12 cellular contexts compared by ENCODE assay signal in genomic region chr21:14520535-14520934, GRCh38. TPM values are rescaled to one million over a fixed set of nuclear protein-coding genes. Genes with fewer than 3 reads are reported as not detected.
DNase-seq lines count a peak whose midpoint lies in the region; ATAC-seq, FAIRE-seq and TF ChIP-seq lines count a peak whose summit lies in the region.
"Had no signal": no experiment of that assay in that cellular context is flagged by ENCODE, and none has a peak within 500 bp of the region (broad histone marks: within the 10 kb centered on the region; RNA-seq: fewer than 3 reads in every experiment).

No MANE protein-coding gene starts in this region.

- H3K4me3 ChIP-seq in K562: no peak overlapping the region
- H3K4me3 ChIP-seq: ovary had no signal

- peak overlapping the region; percentile 74 for H3K27ac Mint-ChIP-seq in activated T-cell treated with anti-CD3 and anti-CD28 coated beads, Interleukin-2, amount 50 U/mL, for 24 hours

- no peaks in the 10 kb centered on the region for H3K27me3 ChIP-seq in K562 (ENCODE audit: control insufficient read depth in 2 of 2, insufficient read depth in 2 of 2, low read length in 2 of 2)
- H3K27me3 ChIP-seq: ovary had no signal

- 0 out of 2 replicates have a peak, but pooled peaks cover 3% of the 10 kb centered on the region for H4K20me1 ChIP-seq in K562 (replicated peaks; ENCODE audit: control insufficient read depth, insufficient read depth, low read length)

- peaks cover 75% of the 10 kb centered on the region for H3K36me3 Mint-ChIP-seq in activated T-cell treated with anti-CD3 and anti-CD28 coated beads, Interleukin-2, amount 50 U/mL, for 24 hours (ENCODE audit: low read depth)

- no peaks in the 10 kb centered on the region for H3K9me3 ChIP-seq in K562 (replicated peaks; ENCODE audit: control insufficient read depth, insufficient read depth, low read depth, low read length)
- H3K9me3 ChIP-seq: ovary had no signal

- no peak for FAIRE-seq in K562 (lab: Jason Lieb, UNC)
- FAIRE-seq: urothelium cell line had no signal

- in situ Hi-C loops in K562 (cut with MboI): no loop called here

- no peak for TF ChIP-seq EP300 in K562 (IDR thresholded peaks at IDR 0.05; ENCODE audit: low read length)

- TSS peak; percentile 5 for BruUV-seq in K562 (replicated peaks; lab: Mats Ljungman, UMichigan)

- peaks cover 4 to 11% of the 10 kb centered on the region in 2 experiments; a peak in 3 of 5 replicates for H3K4me1 ChIP-seq in K562 (replicated peaks in 1 of 2; ENCODE audit: control insufficient read depth in 2 of 2, insufficient read depth in 2 of 2, low read length in 2 of 2)

- H3K4me1 Mint-ChIP-seq in activated T-cell treated with anti-CD3 and anti-CD28 coated beads, Interleukin-2, amount 50 U/mL, for 24 hours (ENCODE audit: low read depth): peaks cover 69% of the 10 kb centered on the region

- no peaks in the 10 kb centered on the region for H3K27me3 Mint-ChIP-seq in activated T-cell treated with anti-CD3 and anti-CD28 coated beads, Interleukin-2, amount 50 U/mL, for 24 hours

- H3K79me2 ChIP-seq in K562 (ENCODE audit: control insufficient read depth, insufficient read depth, low read length): peaks cover 97% of the 10 kb centered on the region

- H3K27ac ChIP-seq in K562 (ENCODE audit: extremely low read depth, low read depth, low read length): no peak overlapping the region
- H3K27ac ChIP-seq: ovary had no signal

- intact Hi-C loops in K562 (cut with micrococcal nuclease) (no loop called here), sciatic nerve (cut with DNase I) (no loop called here)

- H3K9me1 ChIP-seq in K562 (ENCODE audit: control insufficient read depth, insufficient read depth, low read length): no peaks in the 10 kb centered on the region

- H3K36me3 ChIP-seq in K562 (ENCODE audit: control insufficient read depth, insufficient read depth, low read length): peaks cover 92% of the 10 kb centered on the region
- H3K36me3 ChIP-seq: ovary had no signal

- no peak for TF ChIP-seq RAD21 in K562 (CRISPR knock-in tag; conservative IDR thresholded peaks at IDR 0.05 in 1 of 2, IDR thresholded peaks at IDR 0.05 in 1 of 2)

- H3K4me3 Mint-ChIP-seq in activated T-cell treated with anti-CD3 and anti-CD28 coated beads, Interleukin-2, amount 50 U/mL, for 24 hours: peak overlapping the region; percentile 33

- no peak overlapping the region for H3K4me2 ChIP-seq in K562 (ENCODE audit: insufficient read depth, low read length)

- no peak for TF ChIP-seq CTCF in K562 (IDR thresholded peaks at IDR 0.05 in 2 of 3, conservative IDR thresholded peaks at IDR 0.05 in 1 of 3; ENCODE audit: insufficient read depth in 2 of 3, low read depth in 1 of 3, low read length in 3 of 3)

- 0 out of 3 replicates have a peak, but pooled peaks have one; percentile 14 for ATAC-seq in K562
- peak; percentile 52 for ATAC-seq in sciatic nerve

- POLR2A ChIA-PET in K562 (lab: Yijun Ruan, JAX): interaction anchor here (0.7 kb wide), 1 partner anchor 9 kb away, joined by 5 read pairs; no protein-coding TSS in a partner anchor

- WGBS in K562 (ENCODE audit: insufficient coverage, low coverage, missing lambda C conversion rate): 71% methylated on average over 7 of the region's 7 CpGs

- no peak; the same call in 1 of the 2 replicates for TF ChIP-seq POLR2A in K562 (conservative IDR thresholded peaks at IDR 0.05)

- no peak overlapping the region for H2AFZ ChIP-seq in K562 (ENCODE audit: low read depth, low read length)

- no peaks in the 10 kb centered on the region for H3K9me3 Mint-ChIP-seq in activated T-cell treated with anti-CD3 and anti-CD28 coated beads, Interleukin-2, amount 50 U/mL, for 24 hours

- CTCF ChIA-PET in K562 (lab: Yijun Ruan, JAX; ENCODE audit: low intra/inter-chr PET ratio): no interaction called here

- no peak overlapping the region; a peak in 1 of 4 replicates for H3K9ac ChIP-seq in K562 (ENCODE audit: insufficient read depth in 1 of 2, low read depth in 2 of 2, low read length in 2 of 2)

- no peak for DNase-seq in activated T-cell treated with anti-CD3 and anti-CD28 coated beads, Interleukin-2, amount 50 U/mL, for 24 hours
- no peak for DNase-seq in activated T-cell treated with anti-CD3 and anti-CD28 coated beads, Interleukin-2, amount 50 U/mL, for 48 hours
- DNase-seq in NOMO-1 (lab: John Stamatoyannopoulos, UW; ENCODE audit: unreplicated experiment in 2 of 2) (peak; percentile 76 to 84), K562 (ENCODE audit: extremely low read depth in 1 of 4, low spot score in 3 of 4) (no peak), sciatic nerve (ENCODE audit: low spot score) (no peak), HUDEP-2 (lab: John Stamatoyannopoulos, UW; ENCODE audit: unreplicated experiment in 76 of 76) (no peak), mucosa of gallbladder (ENCODE audit: low spot score) (no peak), occipital lobe (lab: John Stamatoyannopoulos, UW) (no peak)
- DNase-seq: IMR-90, ovary had no signal

TF ChIP-seq in K562, 482 proteins besides CTCF, POLR2A, EP300 and RAD21:
- TF ChIP-seq ILK (tag; IDR thresholded peaks at IDR 0.05; ENCODE audit: borderline replicate concordance, low read depth): no peak
- no peak for TF ChIP-seq TAF9B (IDR thresholded peaks at IDR 0.05; ENCODE audit: partially characterized antibody)
- no peak for TF ChIP-seq NFIX (CRISPR knock-in tag; IDR thresholded peaks at IDR 0.05; ENCODE audit: low read depth)
- no peak for TF ChIP-seq CHD2 (IDR thresholded peaks at IDR 0.05; ENCODE audit: low read depth, low read length)
- no peak for TF ChIP-seq GABPB1 (CRISPR knock-in tag; IDR thresholded peaks at IDR 0.05)
- TF ChIP-seq CEBPB (tag; IDR thresholded peaks at IDR 0.05): peak; percentile 67
- no peak for TF ChIP-seq MIER1 (IDR thresholded peaks at IDR 0.05; ENCODE audit: low read depth)
- TF ChIP-seq NBN (IDR thresholded peaks at IDR 0.05; ENCODE audit: low read depth): no peak
- 0 out of 2 replicates have a peak, but pooled peaks have one; percentile 19 for TF ChIP-seq DMBX1 (CRISPR knock-in tag; IDR thresholded peaks at IDR 0.05; ENCODE audit: borderline replicate concordance)
- no peak for TF ChIP-seq CBX3 (IDR thresholded peaks at IDR 0.05; ENCODE audit: borderline replicate concordance in 1 of 2, low read length in 2 of 2)
- TF ChIP-seq BRD4 (IDR thresholded peaks at IDR 0.05): 0 out of 2 replicates have a peak, but pooled peaks have one; percentile 43
- TF ChIP-seq ZNF140 (CRISPR knock-in tag; IDR thresholded peaks at IDR 0.05): no peak
- no peak for TF ChIP-seq BCLAF1 (IDR thresholded peaks at IDR 0.05; ENCODE audit: borderline replicate concordance in 1 of 2, control insufficient read depth in 1 of 2, low read depth in 2 of 2, low read length in 1 of 2)
- peak; percentile 33; the same call in 1 of the 2 replicates for TF ChIP-seq POLR2G (IDR thresholded peaks at IDR 0.05; ENCODE audit: low read depth, low read length)
TF ChIP-seq in K562: peak in this region for 4.

RNA-seq across cellular contexts. Expression of gene SAMSN1, which starts 25.6 kb away (rescaled TPM):
- total RNA-seq in K562 (2011; cell fraction: chromatin; rRNA removed; ENCODE audit: low replicate concordance): 35.2 and 136 TPM in 2 replicates
- 20.5 and 30.3 TPM in 2 replicates for total RNA-seq in K562 (2011; cell fraction: nucleolus; rRNA removed)
- 46.3 and 72.5 TPM in 2 replicates for total RNA-seq in K562 (2011; cell fraction: nucleoplasm; rRNA removed)
- 96.8 and 106 TPM in 2 replicates for total RNA-seq in K562 (2014; rRNA removed)
- total RNA-seq in K562 (2014; rRNA removed; fragmentation: Illumina TruSeq; extraction: Trizol): 201 and 218 TPM in 2 replicates
- 143 and 159 TPM in 2 replicates for total RNA-seq in K562 (2015; rRNA removed; fragmentation: Illumina TruSeq; extraction: Trizol)
- total RNA-seq in K562 (2021): 101 and 118 TPM in 2 replicates
- polyA plus RNA-seq in K562 (2011; rRNA removed): 135 and 151 TPM in 2 replicates
- 22.7 and 52.5 TPM in 2 replicates for polyA plus RNA-seq in K562 (2011; cell fraction: cytosol; rRNA removed)
- 48.6 and 89.9 TPM in 2 replicates for polyA plus RNA-seq in K562 (2011; cell fraction: nucleus; rRNA removed)
- polyA plus RNA-seq in K562 (2012): 101 and 117 TPM in 2 replicates
- polyA plus RNA-seq in K562 (2014; fragmentation: Illumina TruSeq; extraction: Trizol): 172 and 209 TPM in 2 replicates
- 100 to 1,000 TPM; 184 to 223 TPM for polyA plus RNA-seq in K562 (2014; fragmentation: Nextera tagmentation; extraction: Ambion mirVana)
- 129 and 135 TPM in 2 replicates for polyA plus RNA-seq in K562 (2014; rRNA removed)
- 95.4 and 142 TPM in 2 replicates for polyA minus RNA-seq in K562 (2011; rRNA and poly(A)+ RNA removed)
- polyA minus RNA-seq in K562 (2011; cell fraction: cytosol; rRNA and poly(A)+ RNA removed): 33.6 and 37.9 TPM in 2 replicates
- 39.7 and 92.0 TPM in 2 replicates for polyA minus RNA-seq in K562 (2011; cell fraction: nucleus; rRNA and poly(A)+ RNA removed)
- 10.8 TPM for total RNA-seq in sciatic nerve
- total RNA-seq in mucosa of gallbladder: 8.8 TPM
- total RNA-seq in occipital lobe: 5.8 TPM
- total RNA-seq: IMR-90, NCI-H460 had no signal
- polyA plus RNA-seq: IMR-90 had no signal

Comparison
In these comparisons a context has a peak if more than half of its experiments do, and no peak if none do; other contexts are left out.
1. DNase-seq: peak in NOMO-1 (2 of 2); none in activated T-cell treated with anti-CD3 and anti-CD28 coated beads, Interleukin-2, amount 50 U/mL, for 24 hours (single experiment), activated T-cell treated with anti-CD3 and anti-CD28 coated beads, Interleukin-2, amount 50 U/mL, for 48 hours (0 of 2), K562 (0 of 4), sciatic nerve (single experiment), HUDEP-2 (0 of 76), mucosa of gallbladder (single experiment) and occipital lobe (single experiment).